ENCODE assay signal across 17 cellular contexts in genomic region chr17:57830880-57831279, GRCh38. TPM values are rescaled to one million over a fixed set of nuclear protein-coding genes. Genes with fewer than 3 reads are reported as not detected.
DNase-seq lines count a peak whose midpoint lies in the region; ATAC-seq and TF ChIP-seq lines count a peak whose summit lies in the region.
"Had no signal": no experiment of that assay in that cellular context is flagged by ENCODE, and none has a peak within 500 bp of the region (broad histone marks: within the 10 kb centered on the region; RNA-seq: fewer than 3 reads in every experiment).

No MANE protein-coding gene starts in this region.

- ATAC-seq in IMR-90 (ENCODE audit: low read depth) (no peak), GM21367 (IDR thresholded peaks at IDR 0.05; ENCODE audit: unreplicated experiment) (no peak), GM18519 (IDR thresholded peaks at IDR 0.05; ENCODE audit: low FRiP score, unreplicated experiment) (no peak)
- ATAC-seq in CD4-positive, alpha-beta T cell (ENCODE audit: poor library complexity) = no peak
- ATAC-seq: HCT116, K562 had no signal

- peak overlapping the region; percentile 7 for H2AK9ac ChIP-seq in IMR-90 (replicated peaks; ENCODE audit: low read depth, low read length, poor library complexity)

- H3K9me3 Mint-ChIP-seq in endodermal cell = no peaks in the 10 kb centered on the region
- H3K9me3 Mint-ChIP-seq in neural crest cell = no peaks in the 10 kb centered on the region
- no peaks in the 10 kb centered on the region for H3K9me3 Mint-ChIP-seq in CD4-positive, alpha-beta T cell
- H3K9me3 Mint-ChIP-seq: CD4-positive, alpha-beta memory T cell had no signal

- no peaks in the 10 kb centered on the region for H3K36me3 Mint-ChIP-seq in endodermal cell (ENCODE audit: low read depth)
- no peaks in the 10 kb centered on the region for H3K36me3 Mint-ChIP-seq in neural crest cell (ENCODE audit: low read depth)
- H3K36me3 Mint-ChIP-seq in CD4-positive, alpha-beta T cell (ENCODE audit: low read depth) = no peaks in the 10 kb centered on the region
- H3K36me3 Mint-ChIP-seq: CD4-positive, alpha-beta memory T cell had no signal

- no peak overlapping the region for H3K18ac ChIP-seq in IMR-90 (ENCODE audit: low read depth, low read length)

- no TSS peak for BruUV-seq in IMR-90 (replicated peaks; lab: Mats Ljungman, UMichigan)

- in situ Hi-C loops in IMR-90 (cut with MboI; ENCODE audit: low sequenced_read_pairs) = loop anchor here (5.0 kb wide), 1 partner anchor 704 kb away; no protein-coding TSS in a partner anchor

- intact Hi-C loops in IMR-90 (cut with micrococcal nuclease) = no loop called here
- intact Hi-C loops in CD4-positive, alpha-beta T cell (cut with DNase I, micrococcal nuclease) = loop anchor here in 1 of 2 experiments (5.0 kb wide), 2 partner anchors 84 to 589 kb away; partner anchors contain the start of gene CCDC182

- no peak overlapping the region for H3K27ac Mint-ChIP-seq in endodermal cell
- H3K27ac Mint-ChIP-seq in neural crest cell (ENCODE audit: unreplicated experiment) = peak overlapping the region; percentile 8
- H3K27ac Mint-ChIP-seq in CD4-positive, alpha-beta T cell = no peak overlapping the region

- H2AFZ ChIP-seq in IMR-90 (replicated peaks; ENCODE audit: low read length, poor library complexity) = no peak overlapping the region

- no peak overlapping the region for H4K8ac ChIP-seq in IMR-90 (ENCODE audit: low read depth in 2 of 2, low read length in 2 of 2)

- WGBS in IMR-90 (ENCODE audit: extremely low coverage in 2 of 2, insufficient read length in 1 of 2), 2 experiments = 74% methylated on average over 4 of the region's 7 CpGs; no CpG with 5 or more reads in 1 of the 2 experiments
- WGBS in endodermal cell (ENCODE audit: insufficient coverage in 1 of 2, insufficient read length in 1 of 2), 2 experiments = 56 to 71% methylated on average over 7 of the region's 7 CpGs

- H3K4me3 Mint-ChIP-seq in endodermal cell (no peak overlapping the region), neural crest cell (no peak overlapping the region)
- H3K4me3 Mint-ChIP-seq in CD4-positive, alpha-beta T cell = no peak overlapping the region
- H3K4me3 Mint-ChIP-seq: CD4-positive, alpha-beta memory T cell had no signal

- TF ChIP-seq RAD21 in IMR-90 (IDR thresholded peaks at IDR 0.05; ENCODE audit: low read length) = no peak

- POLR2A ChIA-PET in IMR-90 (lab: Charles Lee; ENCODE audit: unreplicated experiment) = no interaction called here
- POLR2A ChIA-PET in CD4-positive, alpha-beta T cell (lab: Charles Lee) = no interaction called here

- H4K20me1 ChIP-seq in IMR-90 (ENCODE audit: insufficient read depth, low read length) = no peaks in the 10 kb centered on the region; the same call in 1 of the 2 replicates

- H3K4me3 ChIP-seq in IMR-90 (ENCODE audit: insufficient read depth, low read depth, low read length) (no peak overlapping the region), endodermal cell (ENCODE audit: low read length) (no peak overlapping the region)
- H3K4me3 ChIP-seq: K562 had no signal

- H4K91ac ChIP-seq in IMR-90 (ENCODE audit: insufficient read depth, low read depth, low read length) = no peak overlapping the region

- H3K4me1 Mint-ChIP-seq in endodermal cell (peaks cover 22% of the 10 kb centered on the region), neural crest cell (peaks cover 5% of the 10 kb centered on the region)
- peaks cover 6% of the 10 kb centered on the region for H3K4me1 Mint-ChIP-seq in CD4-positive, alpha-beta T cell (ENCODE audit: low read depth)

- H3K9me1 ChIP-seq in IMR-90 (ENCODE audit: insufficient read depth, low read length) = no peaks in the 10 kb centered on the region

- DNase-seq in IMR-90 = no peak
- DNase-seq in endodermal cell = peak; percentile 85
- no peak for DNase-seq in neural crest cell (ENCODE audit: low read depth, low spot score)
- DNase-seq in CD4-positive, alpha-beta T cell = no peak
- DNase-seq: ACHN; BE2C; CD4-positive, alpha-beta memory T cell; DMS153; DMS79; GDM1; GOT3; H7 had no signal

- no peak overlapping the region for H3K9ac ChIP-seq in IMR-90 (ENCODE audit: low read depth, low read length)
- no peak overlapping the region for H3K9ac ChIP-seq in endodermal cell (ENCODE audit: extremely low read depth, low read length, poor library complexity, severe bottlenecking)

- H3K27me3 Mint-ChIP-seq in endodermal cell (ENCODE audit: insufficient read depth) (peaks cover 4% of the 10 kb centered on the region), neural crest cell (ENCODE audit: low read depth) (no peaks in the 10 kb centered on the region)
- no peaks in the 10 kb centered on the region for H3K27me3 Mint-ChIP-seq in CD4-positive, alpha-beta T cell
- H3K27me3 Mint-ChIP-seq: CD4-positive, alpha-beta memory T cell had no signal

- H2BK120ac ChIP-seq in IMR-90 (ENCODE audit: low read depth, low read length) = no peak overlapping the region

- H3K4ac ChIP-seq in IMR-90 (ENCODE audit: low read depth, low read length) = no peak overlapping the region

- no peak overlapping the region for H3K27ac ChIP-seq in IMR-90 (ENCODE audit: insufficient read depth, low read length)
- H3K27ac ChIP-seq in endodermal cell (ENCODE audit: low read depth, low read length) = no peak overlapping the region
- no peak overlapping the region for H3K27ac ChIP-seq in CD4-positive, alpha-beta T cell (ENCODE audit: low read depth, low read length)
- H3K27ac ChIP-seq: C4-2B had no signal

- H3K4me1 ChIP-seq in IMR-90 (ENCODE audit: control insufficient read depth, insufficient read depth, low read length) = 0 out of 2 replicates have a peak, but pooled peaks cover 2% of the 10 kb centered on the region
- H3K4me1 ChIP-seq in endodermal cell (ENCODE audit: control insufficient read depth, insufficient read depth, low read length) = peaks cover 2% of the 10 kb centered on the region

- TF ChIP-seq CTCF in IMR-90 (conservative IDR thresholded peaks at IDR 0.05; ENCODE audit: low read depth, low read length) = no peak
- TF ChIP-seq CTCF in endodermal cell (conservative IDR thresholded peaks at IDR 0.05) = no peak
- TF ChIP-seq CTCF in neural crest cell (conservative IDR thresholded peaks at IDR 0.05) = no peak
- no peak for TF ChIP-seq CTCF in CD4-positive, alpha-beta T cell (IDR thresholded peaks at IDR 0.05)

- H3K27me3 ChIP-seq in IMR-90 (ENCODE audit: control insufficient read depth, insufficient read depth, low read length) = no peaks in the 10 kb centered on the region
- no peaks in the 10 kb centered on the region for H3K27me3 ChIP-seq in endodermal cell (ENCODE audit: control insufficient read depth, insufficient read depth, low read length, poor library complexity, severe bottlenecking)
- no peaks in the 10 kb centered on the region for H3K27me3 ChIP-seq in CD4-positive, alpha-beta T cell (ENCODE audit: control insufficient read depth, insufficient read depth, low read length)
- H3K27me3 ChIP-seq: BE2C had no signal

- H3K79me1 ChIP-seq in IMR-90 (ENCODE audit: low read depth in 1 of 2, low read length in 2 of 2) = no peaks in the 10 kb centered on the region

- no peaks in the 10 kb centered on the region for H3K36me3 ChIP-seq in IMR-90 (ENCODE audit: control insufficient read depth, insufficient read depth, low read length)
- H3K36me3 ChIP-seq in endodermal cell (ENCODE audit: control insufficient read depth, insufficient read depth, low read length) = no peaks in the 10 kb centered on the region
- H3K36me3 ChIP-seq: BE2C had no signal

- H3K4me2 ChIP-seq in IMR-90 (ENCODE audit: low read depth, low read length) = no peak overlapping the region

- no peak overlapping the region for H3K14ac ChIP-seq in IMR-90 (replicated peaks; ENCODE audit: low read depth, low read length)

- no peak for TF ChIP-seq POLR2A in IMR-90 (IDR thresholded peaks at IDR 0.05; ENCODE audit: low read depth, low read length)

- H4K5ac ChIP-seq in IMR-90 (ENCODE audit: low read depth, low read length) = no peak overlapping the region

- no peak overlapping the region for H2BK5ac ChIP-seq in IMR-90 (ENCODE audit: low read depth, low read length, poor library complexity, severe bottlenecking)

- CTCF ChIA-PET in IMR-90 (lab: Yijun Ruan, JAX) = no interaction called here
- CTCF ChIA-PET in CD4-positive, alpha-beta T cell (lab: Charles Lee) = interaction anchor here (0.7 kb wide), 1 partner anchor 36 kb away, joined by 3 read pairs; no protein-coding TSS in a partner anchor

- no peak overlapping the region for H3K56ac ChIP-seq in IMR-90 (ENCODE audit: extremely low read depth, insufficient read depth, low read length)

- no peak overlapping the region for H3K23ac ChIP-seq in IMR-90 (ENCODE audit: low read depth, low read length)

- H2BK20ac ChIP-seq in IMR-90 (ENCODE audit: low read depth, low read length) = no peak overlapping the region

- no peaks in the 10 kb centered on the region for H3K9me3 ChIP-seq in IMR-90 (ENCODE audit: control insufficient read depth, insufficient read depth, low read length)
- no peaks in the 10 kb centered on the region for H3K9me3 ChIP-seq in endodermal cell (ENCODE audit: control insufficient read depth, low read length)
- H3K9me3 ChIP-seq in CD4-positive, alpha-beta T cell (ENCODE audit: control insufficient read depth, low read length) = no peaks in the 10 kb centered on the region

- H2AK5ac ChIP-seq in IMR-90 (ENCODE audit: low read depth, low read length) = no peak overlapping the region

- dilution Hi-C loops in IMR-90 (cut with HindIII; ENCODE audit: low sequenced_read_pairs, unreplicated experiment) = no loop called here

- H2BK15ac ChIP-seq in IMR-90 (ENCODE audit: low read depth, low read length) = no peak overlapping the region

TF ChIP-seq in IMR-90, 13 proteins besides CTCF, POLR2A, EP300 and RAD21 (continues in another document):
- TF ChIP-seq CEBPB (IDR thresholded peaks at IDR 0.05; ENCODE audit: low read depth, low read length) (no peak), ELK1 (IDR thresholded peaks at IDR 0.05; ENCODE audit: borderline replicate concordance, low read depth, low read length) (no peak), MAFK (IDR thresholded peaks at IDR 0.05; ENCODE audit: low read depth, low read length) (no peak), NFE2L2 (IDR thresholded peaks at IDR 0.05; ENCODE audit: low read depth, low read length) (no peak)

RNA-seq across cellular contexts. Expression of gene MRPS23, which starts 19.0 kb away (rescaled TPM):
- total RNA-seq in IMR-90 (2012; rRNA removed) = 37.3 and 41.7 TPM in 2 replicates
- 22.1 and 23.5 TPM in 2 replicates for polyA plus RNA-seq in IMR-90 (2012; rRNA removed)
- polyA plus RNA-seq in IMR-90 (2012; cell fraction: cytosol; rRNA removed) = 22.4 and 35.2 TPM in 2 replicates
- 9.9 and 18.3 TPM in 2 replicates for polyA plus RNA-seq in IMR-90 (2012; cell fraction: nucleus; rRNA removed; ENCODE audit: low replicate concordance)
- total RNA-seq in endodermal cell = 10 to 100 TPM; 43.9 to 49.2 TPM
- polyA plus RNA-seq in endodermal cell (2013, experiment 1 of 2) = 40.1 TPM
- polyA plus RNA-seq in endodermal cell (2013, experiment 2 of 2) = 41.1 TPM
- total RNA-seq in neural crest cell = 50.0 and 63.0 TPM in 2 replicates
- total RNA-seq in CD4-positive, alpha-beta T cell = 10 to 100 TPM; 14.6 to 14.7 TPM
